Comparison of ENCODE assay signal across 29 cellular contexts in genomic region chr17:3905017-3905486, GRCh38. TPM values are rescaled to one million over a fixed set of nuclear protein-coding genes. Genes with fewer than 3 reads are reported as not detected.
DNase-seq lines count a peak whose midpoint lies in the region; ATAC-seq and TF ChIP-seq lines count a peak whose summit lies in the region.
"Had no signal": no experiment of that assay in that cellular context is flagged by ENCODE, and none has a peak within 500 bp of the region (broad histone marks: within the 10 kb centered on the region; RNA-seq: fewer than 3 reads in every experiment).

No MANE protein-coding gene starts in this region.

- peak; percentile 70 for ATAC-seq in HG02678 (IDR thresholded peaks at IDR 0.05; ENCODE audit: unreplicated experiment)
- peak; percentile 21 for ATAC-seq in left colon
- ATAC-seq: left lung, PC-3 had no signal

- no peak overlapping the region for H3K4me3 ChIP-seq in coronary artery
- H3K4me3 ChIP-seq: cardiac muscle cell, heart right ventricle, left lung, sigmoid colon, tibial nerve had no signal

- peak; percentile 61 for DNase-seq in DMS 273 treated with DMSO at 0.1 percent for 48 hours (lab: John Stamatoyannopoulos, UW)
- DNase-seq in NCI-H69 (lab: John Stamatoyannopoulos, UW) = peak; percentile 16
- DNase-seq in left colon = peak in 1 of 2 donors; percentile 37
- no peak for DNase-seq in LoVo (ENCODE audit: low spot score)
- DNase-seq in CD1c-positive myeloid dendritic cell (ENCODE audit: extremely low spot score) = no peak
- DNase-seq in T-helper 2 cell treated with Interferon-gamma antibody and Interleukin-4, amounts not matched to agents 5 μg/mL and 100 μg/mL, for 36 hours (ENCODE audit: low spot score) = no peak
- no peak for DNase-seq in coronary artery (ENCODE audit: low spot score)
- DNase-seq: activated CD4-positive, alpha-beta T cell treated with anti-CD3 and anti-CD28 coated beads, Interleukin-2, amount 50 U/mL, for 4 hours; activated gamma-delta T cell treated with Interleukin-2 at 50 U/mL for 16 hours; amniotic stem cell; CD4-positive, CD25-positive, alpha-beta regulatory T cell; dermis blood vessel endothelial cell; DMS79 treated with DMSO at 0.1 percent for 48 hours; heart right ventricle; Karpas-422; left lung; NCI-H1105; NCI-H2107; PC-3; SIG-M5; sigmoid colon; T-cell had no signal

- H3K4me3 Mint-ChIP-seq in T-helper 2 cell treated with Interferon-gamma antibody and Interleukin-4, amounts not matched to agents 5 μg/mL and 100 μg/mL, for 36 hours = no peak overlapping the region
- H3K4me3 Mint-ChIP-seq: CD4-positive, CD25-positive, alpha-beta regulatory T cell; neural crest cell; stimulated activated effector memory CD8-positive, alpha-beta T cell treated with anti-CD3 and anti-CD28 coated beads, Interleukin-12 subunit alpha, Interleukin-12 subunit beta, amount 100 ng/mL, for 72 hours; T-cell had no signal

- H3K4me1 Mint-ChIP-seq in T-helper 2 cell treated with Interferon-gamma antibody and Interleukin-4, amounts not matched to agents 5 μg/mL and 100 μg/mL, for 36 hours (ENCODE audit: low read depth) = no peaks in the 10 kb centered on the region
- H3K4me1 Mint-ChIP-seq: T-cell had no signal

- no peaks in the 10 kb centered on the region for H3K36me3 Mint-ChIP-seq in T-helper 2 cell treated with Interferon-gamma antibody and Interleukin-4, amounts not matched to agents 5 μg/mL and 100 μg/mL, for 36 hours (ENCODE audit: low read depth)
- H3K36me3 Mint-ChIP-seq: CD4-positive, CD25-positive, alpha-beta regulatory T cell; stimulated activated effector memory CD8-positive, alpha-beta T cell treated with anti-CD3 and anti-CD28 coated beads, Interleukin-12 subunit alpha, Interleukin-12 subunit beta, amount 100 ng/mL, for 72 hours; T-cell had no signal

- no peak overlapping the region for H3K27ac ChIP-seq in coronary artery
- H3K27ac ChIP-seq: cardiac muscle cell, heart right ventricle, left lung, sigmoid colon, tibial nerve had no signal

- no peak overlapping the region for H3K27ac Mint-ChIP-seq in T-helper 2 cell treated with Interferon-gamma antibody and Interleukin-4, amounts not matched to agents 5 μg/mL and 100 μg/mL, for 36 hours
- H3K27ac Mint-ChIP-seq: CD4-positive, CD25-positive, alpha-beta regulatory T cell; stimulated activated effector memory CD8-positive, alpha-beta T cell treated with anti-CD3 and anti-CD28 coated beads, Interleukin-12 subunit alpha, Interleukin-12 subunit beta, amount 100 ng/mL, for 72 hours; T-cell had no signal

- no peaks in the 10 kb centered on the region for H3K9me3 Mint-ChIP-seq in T-helper 2 cell treated with Interferon-gamma antibody and Interleukin-4, amounts not matched to agents 5 μg/mL and 100 μg/mL, for 36 hours
- H3K9me3 Mint-ChIP-seq: CD4-positive, CD25-positive, alpha-beta regulatory T cell; neural crest cell; stimulated activated effector memory CD8-positive, alpha-beta T cell treated with anti-CD3 and anti-CD28 coated beads, Interleukin-12 subunit alpha, Interleukin-12 subunit beta, amount 100 ng/mL, for 72 hours; T-cell had no signal

- intact Hi-C loops in left colon (cut with DNase I, micrococcal nuclease) = no loop called here

- TF ChIP-seq CTCF in coronary artery (IDR thresholded peaks at IDR 0.05) = no peak

- H3K27me3 Mint-ChIP-seq in T-helper 2 cell treated with Interferon-gamma antibody and Interleukin-4, amounts not matched to agents 5 μg/mL and 100 μg/mL, for 36 hours (ENCODE audit: low read depth) = no peaks in the 10 kb centered on the region
- H3K27me3 Mint-ChIP-seq: CD4-positive, CD25-positive, alpha-beta regulatory T cell; T-cell had no signal

RNA-seq across cellular contexts. Expression of gene P2RX1, which starts 11.2 kb away (rescaled TPM):
- 1 to 10 TPM; 2.8 to 5.9 TPM for total RNA-seq in left colon
- total RNA-seq: dermis blood vessel endothelial cell, endothelial cell of umbilical vein, HT1080, neural crest cell, PC-3 had no signal

RNA-seq across cellular contexts. Expression of gene CAMKK1, which starts 12.2 kb away (rescaled TPM):
- 1 to 10 TPM; 5.0 to 6.3 TPM for total RNA-seq in left colon

RNA-seq across cellular contexts. Expression of gene NCBP3, which starts 59.0 kb away (rescaled TPM):
- 10 to 100 TPM; 35.9 to 42.5 TPM for total RNA-seq in left colon

RNA-seq across cellular contexts. Expression of gene ATP2A3, which starts 59.2 kb away (rescaled TPM):
- 100 to 1,000 TPM; 276 to 300 TPM for total RNA-seq in left colon
- total RNA-seq: dermis blood vessel endothelial cell, HT1080 had no signal

Comparison
In these comparisons a context has a peak if more than half of its experiments do, and no peak if none do; other contexts are left out.
1. DNase-seq: peak in DMS 273 treated with DMSO at 0.1 percent for 48 hours (single experiment) and NCI-H69 (single experiment); none in LoVo (single experiment), CD1c-positive myeloid dendritic cell (single experiment), T-helper 2 cell treated with Interferon-gamma antibody and Interleukin-4, amounts not matched to agents 5 μg/mL and 100 μg/mL, for 36 hours (single experiment) and coronary artery (single experiment).